ENCODE assay signal across 8 cellular contexts in the genomic region with DNA sequence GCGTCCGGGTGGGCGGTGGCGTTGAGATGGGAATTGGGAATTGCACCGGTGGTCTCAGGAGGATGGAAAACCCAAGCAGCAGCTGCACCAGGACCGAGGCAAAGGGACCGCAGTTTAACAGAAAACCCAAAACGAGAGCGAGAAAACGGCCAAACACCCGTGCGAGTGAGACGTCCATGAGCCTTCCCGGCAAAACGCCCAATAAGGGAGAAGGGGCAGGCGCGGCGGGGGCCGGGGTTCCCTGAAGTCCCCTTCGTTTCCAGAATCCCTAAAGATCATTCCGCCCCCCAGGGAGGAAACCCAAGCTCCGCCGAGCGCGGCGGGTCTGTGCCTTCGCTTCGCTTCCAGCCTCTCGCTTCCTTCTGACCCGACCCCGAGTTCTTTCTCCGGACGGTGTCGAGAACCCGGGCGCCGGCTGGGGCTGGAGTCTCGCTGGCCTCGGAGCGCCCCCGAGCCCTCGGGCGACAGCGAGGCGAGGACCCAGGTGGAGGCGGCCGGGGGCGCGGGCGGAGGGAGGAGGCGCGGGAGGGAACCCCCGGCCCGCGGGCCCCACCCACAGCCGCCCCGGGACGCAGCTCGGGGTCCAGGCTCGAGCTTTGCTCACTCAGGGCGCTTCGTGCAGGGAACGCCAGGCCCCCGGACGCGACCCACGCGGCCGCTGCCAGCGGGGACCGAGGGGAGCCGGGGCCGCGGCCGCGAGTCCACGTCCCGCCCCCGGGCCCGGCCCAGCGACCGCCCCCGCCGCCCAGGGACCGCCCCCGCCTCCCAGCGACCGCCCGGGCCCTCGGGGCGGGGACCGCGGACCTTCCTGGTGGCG. TPM values are rescaled to one million over a fixed set of nuclear protein-coding genes. Genes with fewer than 3 reads are reported as not detected.
DNase-seq lines count a peak whose midpoint lies in the region; ATAC-seq, FAIRE-seq and TF ChIP-seq lines count a peak whose summit lies in the region.

Gene PGGHG (plus strand): TSS at position 799 of the 817 bp plus-strand sequence. CDS start 691 bp downstream, outside the sequence.

- peaks cover 9% of the 10 kb centered on the region for H3K4me1 Mint-ChIP-seq in Calu3 (ENCODE audit: low read depth, unreplicated experiment)

- H3K9me3 Mint-ChIP-seq in Calu3 (ENCODE audit: low read depth, unreplicated experiment), result no peaks in the 10 kb centered on the region

- H3K4me3 Mint-ChIP-seq in Calu3 (ENCODE audit: low read depth, unreplicated experiment), result peak within 1 kb of the TSS; percentile 75

- DNase-seq in Calu3 (peak; percentile 74), NCI-H1105 treated with DMSO at 0.1 percent for 48 hours (lab: John Stamatoyannopoulos, UW) (peak; percentile 29), erythroblast (lab: John Stamatoyannopoulos, UW) (peak; percentile 43 to 65), urothelium cell line (ENCODE audit: low spot score) (peak; percentile 85)
- DNase-seq in activated CD8-positive, alpha-beta memory T cell treated with anti-CD3 and anti-CD28 coated beads for 24 hours, result peak; percentile 79

- intact Hi-C loops in Calu3 (cut with micrococcal nuclease; ENCODE audit: unreplicated experiment), result no loop called here

- H3K27ac Mint-ChIP-seq in Calu3 (ENCODE audit: unreplicated experiment), result no peak within 1 kb of the TSS

- BruUV-seq in Calu3 (replicated peaks; lab: Mats Ljungman, UMichigan), result no TSS peak

- H3K27me3 ChIP-seq in muscle layer of duodenum (ENCODE audit: low read depth, low read length), result no peaks in the 10 kb centered on the region

- no peaks in the 10 kb centered on the region for H3K9me3 ChIP-seq in muscle layer of duodenum (ENCODE audit: control insufficient read depth in 1 of 2, low read length in 2 of 2)

- H3K4me3 ChIP-seq in muscle layer of duodenum (ENCODE audit: low read depth in 1 of 2, low read length in 2 of 2), result peak within 1 kb of the TSS; percentile 52 to 73

- peaks cover 51% of the 10 kb centered on the region for H3K27me3 Mint-ChIP-seq in Calu3 (ENCODE audit: unreplicated experiment)

- ATAC-seq in GM21737 (IDR thresholded peaks at IDR 0.05; ENCODE audit: unreplicated experiment), result peak; percentile 54
- ATAC-seq in GM21717 (IDR thresholded peaks at IDR 0.05; ENCODE audit: unreplicated experiment), result no peak

- H3K36me3 Mint-ChIP-seq in Calu3 (ENCODE audit: insufficient read depth, unreplicated experiment), result peaks cover 13% of the 10 kb centered on the region

- no peak for FAIRE-seq in urothelium cell line (lab: Jason Lieb, UNC)

- TF ChIP-seq POLR2A in erythroblast (IDR thresholded peaks at IDR 0.05; ENCODE audit: low read length), result no peak

- TF ChIP-seq CTCF in Calu3 (IDR thresholded peaks at IDR 0.05; ENCODE audit: unreplicated experiment), result no peak

- H3K4me1 ChIP-seq in muscle layer of duodenum (ENCODE audit: control insufficient read depth in 1 of 2, insufficient read depth in 2 of 2, low read length in 2 of 2), result peaks cover 0 to 13% of the 10 kb centered on the region in 2 donors

- peak within 1 kb of the TSS; percentile 72 for H3K27ac ChIP-seq in muscle layer of duodenum (ENCODE audit: low read length)

- CTCF ChIA-PET in Calu3 (lab: Charles Lee), result no interaction called here

- peaks cover 0 to 3% of the 10 kb centered on the region in 2 donors for H3K36me3 ChIP-seq in muscle layer of duodenum (ENCODE audit: control insufficient read depth in 1 of 2, insufficient read depth in 2 of 2, low read length in 2 of 2)

RNA-seq across cellular contexts. Expression of gene PGGHG, which starts in this region (rescaled TPM):
- 9.5 and 13.5 TPM in 2 replicates for total RNA-seq in Calu3 (2022)

Comparison
In these comparisons a context has a peak if more than half of its experiments do, and no peak if none do; other contexts are left out.
1. DNase-seq: peak in every context shown above with its lines; median percentile 85 in urothelium cell line; 79 in activated CD8-positive, alpha-beta memory T cell treated with anti-CD3 and anti-CD28 coated beads for 24 hours; 74 in Calu3; 54 in erythroblast; 29 in NCI-H1105 treated with DMSO at 0.1 percent for 48 hours.